In genomic region chr6:27132532-27133280, GRCh38 we compare ENCODE assay signal across 1 cellular context.
TF ChIP-seq lines count a peak whose summit lies in the region.

No MANE protein-coding gene starts in this region.

TF ChIP-seq in GM12878, 131 proteins besides CTCF, POLR2A, EP300 and RAD21 (continued from another document and continues in another):
- no peak for TF ChIP-seq IRF5 (IDR thresholded peaks at IDR 0.05; ENCODE audit: borderline replicate concordance)
- TF ChIP-seq BACH1 (IDR thresholded peaks at IDR 0.05; ENCODE audit: borderline replicate concordance) = peak; percentile 89
- no peak for TF ChIP-seq STAT3 (IDR thresholded peaks at IDR 0.05; ENCODE audit: low read depth, low read length)
- peak; percentile 95 for TF ChIP-seq FOXM1 (IDR thresholded peaks at IDR 0.05; ENCODE audit: low read depth, low read length)
- TF ChIP-seq CREB1 (IDR thresholded peaks at IDR 0.05; ENCODE audit: low read depth) = peak; percentile 89
- no peak for TF ChIP-seq ZNF24 (IDR thresholded peaks at IDR 0.05)
- TF ChIP-seq BMI1 (IDR thresholded peaks at IDR 0.05; ENCODE audit: borderline replicate concordance) = no peak
- TF ChIP-seq E4F1 (IDR thresholded peaks at IDR 0.05; ENCODE audit: borderline replicate concordance, partially characterized antibody) = no peak
- peak; percentile 98 for TF ChIP-seq TCF3 (IDR thresholded peaks at IDR 0.05; ENCODE audit: borderline replicate concordance, insufficient read depth, low read depth, low read length)
- TF ChIP-seq SREBF2 (IDR thresholded peaks at IDR 0.05; ENCODE audit: low read length) = no peak
- TF ChIP-seq LARP7 (IDR thresholded peaks at IDR 0.05) = 0 out of 2 replicates have a peak, but pooled peaks have one; percentile 45
- TF ChIP-seq ZSCAN29 (IDR thresholded peaks at IDR 0.05) = no peak
- peak; percentile 76 for TF ChIP-seq CREM (IDR thresholded peaks at IDR 0.05; ENCODE audit: low read depth)
- TF ChIP-seq TARDBP (IDR thresholded peaks at IDR 0.05; ENCODE audit: borderline replicate concordance) = peak; percentile 55; the same call in 1 of the 2 replicates
- TF ChIP-seq IRF3 (IDR thresholded peaks at IDR 0.05) = peak; percentile 92
- no peak; the same call in 1 of the 2 replicates for TF ChIP-seq SMARCA5 (IDR thresholded peaks at IDR 0.05)
- TF ChIP-seq YBX1 (IDR thresholded peaks at IDR 0.05) = no peak
- TF ChIP-seq ZNF384 (IDR thresholded peaks at IDR 0.05; ENCODE audit: borderline replicate concordance, low read depth, low read length) = no peak
- TF ChIP-seq IKZF1 (conservative IDR thresholded peaks at IDR 0.05) = no peak; the same call in 1 of the 2 replicates
- peak; percentile 96 for TF ChIP-seq SP1 (IDR thresholded peaks at IDR 0.05; ENCODE audit: low read depth, low read length)
- TF ChIP-seq, protein P1, sequence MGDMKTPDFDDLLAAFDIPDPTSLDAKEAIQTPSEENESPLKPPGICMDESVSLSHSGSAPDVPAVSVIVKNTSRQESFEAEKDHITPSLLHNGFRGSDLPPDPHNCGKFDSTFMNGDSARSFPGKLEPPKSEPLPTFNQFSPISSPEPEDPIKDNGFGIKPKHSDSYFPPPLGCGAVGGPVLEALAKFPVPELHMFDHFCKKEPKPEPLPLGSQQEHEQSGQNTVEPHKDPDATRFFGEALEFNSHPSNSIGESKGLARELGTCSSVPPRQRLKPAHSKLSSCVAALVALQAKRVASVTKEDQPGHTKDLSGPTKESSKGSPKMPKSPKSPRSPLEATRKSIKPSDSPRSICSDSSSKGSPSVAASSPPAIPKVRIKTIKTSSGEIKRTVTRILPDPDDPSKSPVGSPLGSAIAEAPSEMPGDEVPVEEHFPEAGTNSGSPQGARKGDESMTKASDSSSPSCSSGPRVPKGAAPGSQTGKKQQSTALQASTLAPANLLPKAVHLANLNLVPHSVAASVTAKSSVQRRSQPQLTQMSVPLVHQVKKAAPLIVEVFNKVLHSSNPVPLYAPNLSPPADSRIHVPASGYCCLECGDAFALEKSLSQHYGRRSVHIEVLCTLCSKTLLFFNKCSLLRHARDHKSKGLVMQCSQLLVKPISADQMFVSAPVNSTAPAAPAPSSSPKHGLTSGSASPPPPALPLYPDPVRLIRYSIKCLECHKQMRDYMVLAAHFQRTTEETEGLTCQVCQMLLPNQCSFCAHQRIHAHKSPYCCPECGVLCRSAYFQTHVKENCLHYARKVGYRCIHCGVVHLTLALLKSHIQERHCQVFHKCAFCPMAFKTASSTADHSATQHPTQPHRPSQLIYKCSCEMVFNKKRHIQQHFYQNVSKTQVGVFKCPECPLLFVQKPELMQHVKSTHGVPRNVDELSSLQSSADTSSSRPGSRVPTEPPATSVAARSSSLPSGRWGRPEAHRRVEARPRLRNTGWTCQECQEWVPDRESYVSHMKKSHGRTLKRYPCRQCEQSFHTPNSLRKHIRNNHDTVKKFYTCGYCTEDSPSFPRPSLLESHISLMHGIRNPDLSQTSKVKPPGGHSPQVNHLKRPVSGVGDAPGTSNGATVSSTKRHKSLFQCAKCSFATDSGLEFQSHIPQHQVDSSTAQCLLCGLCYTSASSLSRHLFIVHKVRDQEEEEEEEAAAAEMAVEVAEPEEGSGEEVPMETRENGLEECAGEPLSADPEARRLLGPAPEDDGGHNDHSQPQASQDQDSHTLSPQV (IDR thresholded peaks at IDR 0.05) = no peak
- TF ChIP-seq, protein P2, sequence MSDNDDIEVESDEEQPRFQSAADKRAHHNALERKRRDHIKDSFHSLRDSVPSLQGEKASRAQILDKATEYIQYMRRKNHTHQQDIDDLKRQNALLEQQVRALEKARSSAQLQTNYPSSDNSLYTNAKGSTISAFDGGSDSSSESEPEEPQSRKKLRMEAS (IDR thresholded peaks at IDR 0.05; ENCODE audit: low read depth, low read length) = no peak; the same call in 1 of the 2 replicates
- peak; percentile 30; the same call in 1 of the 2 replicates for TF ChIP-seq STAT1 (conservative IDR thresholded peaks at IDR 0.05)
- no peak for TF ChIP-seq GABPA (IDR thresholded peaks at IDR 0.05; ENCODE audit: low read depth)
- TF ChIP-seq CBX3 (IDR thresholded peaks at IDR 0.05; ENCODE audit: borderline replicate concordance, low read depth) = no peak
- peak; percentile 97 for TF ChIP-seq SMAD5 (IDR thresholded peaks at IDR 0.05; ENCODE audit: low read depth)
- peak; percentile 7 for TF ChIP-seq HDAC6 (IDR thresholded peaks at IDR 0.05; ENCODE audit: unreplicated experiment)
- TF ChIP-seq BCL11A (IDR thresholded peaks at IDR 0.05; ENCODE audit: low read depth, low read length) = no peak; the same call in 1 of the 2 replicates
- TF ChIP-seq ZBED1 (IDR thresholded peaks at IDR 0.05; ENCODE audit: borderline replicate concordance) = peak; percentile 98
- no peak; the same call in 1 of the 2 replicates for TF ChIP-seq ZBTB11 (CRISPR knock-in tag; IDR thresholded peaks at IDR 0.05)
- TF ChIP-seq, protein P3, sequence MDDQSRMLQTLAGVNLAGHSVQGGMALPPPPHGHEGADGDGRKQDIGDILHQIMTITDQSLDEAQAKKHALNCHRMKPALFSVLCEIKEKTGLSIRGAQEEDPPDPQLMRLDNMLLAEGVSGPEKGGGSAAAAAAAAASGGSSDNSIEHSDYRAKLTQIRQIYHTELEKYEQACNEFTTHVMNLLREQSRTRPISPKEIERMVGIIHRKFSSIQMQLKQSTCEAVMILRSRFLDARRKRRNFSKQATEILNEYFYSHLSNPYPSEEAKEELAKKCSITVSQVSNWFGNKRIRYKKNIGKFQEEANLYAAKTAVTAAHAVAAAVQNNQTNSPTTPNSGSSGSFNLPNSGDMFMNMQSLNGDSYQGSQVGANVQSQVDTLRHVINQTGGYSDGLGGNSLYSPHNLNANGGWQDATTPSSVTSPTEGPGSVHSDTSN (IDR thresholded peaks at IDR 0.05; ENCODE audit: insufficient replicate concordance, low read depth, low read length) = peak; percentile 44
- TF ChIP-seq, protein P4, sequence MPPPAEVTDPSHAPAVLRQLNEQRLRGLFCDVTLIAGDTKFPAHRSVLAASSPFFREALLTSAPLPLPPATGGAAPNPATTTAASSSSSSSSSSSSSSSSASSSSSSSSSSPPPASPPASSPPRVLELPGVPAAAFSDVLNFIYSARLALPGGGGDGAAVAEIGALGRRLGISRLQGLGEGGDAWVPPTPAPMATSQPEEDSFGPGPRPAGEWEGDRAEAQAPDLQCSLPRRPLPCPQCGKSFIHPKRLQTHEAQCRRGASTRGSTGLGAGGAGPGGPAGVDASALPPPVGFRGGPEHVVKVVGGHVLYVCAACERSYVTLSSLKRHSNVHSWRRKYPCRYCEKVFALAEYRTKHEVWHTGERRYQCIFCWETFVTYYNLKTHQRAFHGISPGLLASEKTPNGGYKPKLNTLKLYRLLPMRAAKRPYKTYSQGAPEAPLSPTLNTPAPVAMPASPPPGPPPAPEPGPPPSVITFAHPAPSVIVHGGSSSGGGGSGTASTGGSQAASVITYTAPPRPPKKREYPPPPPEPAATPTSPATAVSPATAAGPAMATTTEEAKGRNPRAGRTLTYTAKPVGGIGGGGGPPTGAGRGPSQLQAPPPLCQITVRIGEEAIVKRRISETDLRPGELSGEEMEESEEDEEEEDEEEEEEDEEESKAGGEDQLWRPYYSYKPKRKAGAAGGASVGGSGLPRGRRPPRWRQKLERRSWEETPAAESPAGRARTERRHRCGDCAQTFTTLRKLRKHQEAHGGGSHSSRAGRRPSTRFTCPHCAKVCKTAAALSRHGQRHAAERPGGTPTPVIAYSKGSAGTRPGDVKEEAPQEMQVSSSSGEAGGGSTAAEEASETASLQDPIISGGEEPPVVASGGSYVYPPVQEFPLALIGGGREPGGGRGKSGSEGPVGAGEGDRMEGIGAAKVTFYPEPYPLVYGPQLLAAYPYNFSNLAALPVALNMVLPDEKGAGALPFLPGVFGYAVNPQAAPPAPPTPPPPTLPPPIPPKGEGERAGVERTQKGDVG (CRISPR knock-in tag; IDR thresholded peaks at IDR 0.05) = peak; percentile 70; the same call in 1 of the 2 replicates
- peak; percentile 77 for TF ChIP-seq NBN (IDR thresholded peaks at IDR 0.05)
- TF ChIP-seq BHLHE40 (IDR thresholded peaks at IDR 0.05; ENCODE audit: borderline replicate concordance in 1 of 2, low read depth in 2 of 2, low read length in 1 of 2) = 0 out of 4 replicates have a peak, but pooled peaks have one; percentile 2 to 23
- TF ChIP-seq MTA2 (IDR thresholded peaks at IDR 0.05; ENCODE audit: low read depth) = no peak
- TF ChIP-seq ZNF217 (IDR thresholded peaks at IDR 0.05) = no peak
- TF ChIP-seq ETV6 (conservative IDR thresholded peaks at IDR 0.05 in 1 of 2, IDR thresholded peaks at IDR 0.05 in 1 of 2; ENCODE audit: borderline replicate concordance in 1 of 2, low read depth in 1 of 2) = no peak
- no peak for TF ChIP-seq ZNF622 (IDR thresholded peaks at IDR 0.05)
- no peak; the same call in 1 of the 2 replicates for TF ChIP-seq BRCA1 (IDR thresholded peaks at IDR 0.05; ENCODE audit: low read depth, low read length)
- TF ChIP-seq RCOR1 (conservative IDR thresholded peaks at IDR 0.05; ENCODE audit: low read depth, low read length) = no peak
- TF ChIP-seq MEF2A (IDR thresholded peaks at IDR 0.05; ENCODE audit: insufficient read depth, low read depth, low read length) = peak; percentile 22; the same call in 1 of the 2 replicates
- TF ChIP-seq KDM1A (IDR thresholded peaks at IDR 0.05; ENCODE audit: borderline replicate concordance) = no peak
- TF ChIP-seq CBX5 (IDR thresholded peaks at IDR 0.05; ENCODE audit: low read depth) = no peak
